In genomic region chr1:151906324-151906645, GRCh38 we compare ENCODE assay signal across 9 cellular contexts. TPM values are rescaled to one million over a fixed set of nuclear protein-coding genes. Genes with fewer than 3 reads are reported as not detected.
"Had no signal": no experiment of that assay in that cellular context is flagged by ENCODE, and none has a peak within 500 bp of the region (broad histone marks: within the 10 kb centered on the region; RNA-seq: fewer than 3 reads in every experiment).

No MANE protein-coding gene starts in this region.

RNA-seq across cellular contexts. Expression of gene THEM5, which starts 52.8 kb away (rescaled TPM):
- total RNA-seq: activated B cell treated with CpG ODN at 0.5 μM for 24 hours; activated naive CD4-positive, alpha-beta T cell treated with anti-CD3 and anti-CD28 coated beads, Interleukin-2, amount 50 U/mL, for 72 hours; aorta; breast epithelium; MCF 10A; PC-3; SK-MEL-5; T-helper 2 cell treated with Interferon-gamma antibody and Interleukin-4, amounts not matched to agents 100 ng/mL and 5 ng/mL, for 36 hours had no signal
- polyA plus RNA-seq: aorta, IgD-negative memory B cell had no signal
